ENCODE assay signal across 8 cellular contexts in genomic region chr17:80455784-80456183, GRCh38. TPM values are rescaled to one million over a fixed set of nuclear protein-coding genes. Genes with fewer than 3 reads are reported as not detected.
DNase-seq lines count a peak whose midpoint lies in the region; ATAC-seq and TF ChIP-seq lines count a peak whose summit lies in the region.

No MANE protein-coding gene starts in this region.

- H3K4me1 ChIP-seq in iPS-18a (ENCODE audit: control insufficient read depth, low read depth, low read length), result peaks cover 3% of the 10 kb centered on the region
- H3K4me1 ChIP-seq in thoracic aorta (ENCODE audit: control insufficient read depth in 1 of 2, low read depth in 2 of 2), result peaks cover 10 to 21% of the 10 kb centered on the region in 2 donors

- peaks cover 20% of the 10 kb centered on the region for H3K4me1 Mint-ChIP-seq in activated T-cell treated with anti-CD3 and anti-CD28 coated beads, Interleukin-2, amount 50 U/mL, for 4 hours (ENCODE audit: low read depth)
- H3K4me1 Mint-ChIP-seq in activated B cell treated with CpG ODN at 0.5 μM for 24 hours, result peaks cover 15% of the 10 kb centered on the region

- CTCF ChIA-PET in activated B cell treated with CpG ODN at 0.5 μM for 24 hours (lab: Charles Lee), result no interaction called here

- H3K36me3 Mint-ChIP-seq in activated T-cell treated with anti-CD3 and anti-CD28 coated beads, Interleukin-2, amount 50 U/mL, for 4 hours (ENCODE audit: insufficient read depth), result no peaks in the 10 kb centered on the region
- peaks cover 6% of the 10 kb centered on the region for H3K36me3 Mint-ChIP-seq in activated B cell treated with CpG ODN at 0.5 μM for 24 hours (ENCODE audit: low read depth)

- H3K9me3 ChIP-seq in iPS-18a (ENCODE audit: control insufficient read depth, low read depth, low read length) (no peaks in the 10 kb centered on the region), thoracic aorta (no peaks in the 10 kb centered on the region)

- DNase-seq in activated T-cell treated with anti-CD3 and anti-CD28 coated beads, Interleukin-2, amount 50 U/mL, for 4 hours, result no peak
- DNase-seq in activated T-cell treated with anti-CD3 and anti-CD28 coated beads for 4 hours (no peak), activated B cell treated with CpG ODN at 0.5 μM for 24 hours (no peak), thoracic aorta (ENCODE audit: low spot score) (no peak), SIG-M5 treated with dmso at 0.1 percent for 504 hours (lab: John Stamatoyannopoulos, UW; ENCODE audit: unreplicated experiment) (no peak), pons (ENCODE audit: low spot score) (no peak)

- peak overlapping the region; percentile 77 for H3K27ac Mint-ChIP-seq in activated B cell treated with CpG ODN at 0.5 μM for 24 hours

- H3K4me3 ChIP-seq in iPS-18a (ENCODE audit: low read length) (peak overlapping the region; percentile 87), thoracic aorta (peak overlapping the region; percentile 93)

- intact Hi-C loops in activated B cell treated with CpG ODN at 0.5 μM for 24 hours (cut with micrococcal nuclease), result loop anchor here (1.0 kb wide), 3 partner anchors 40 to 534 kb away; partner anchors contain the start of genes ENDOV and RPTOR

- H3K27me3 Mint-ChIP-seq in activated T-cell treated with anti-CD3 and anti-CD28 coated beads, Interleukin-2, amount 50 U/mL, for 4 hours (ENCODE audit: low read depth), result peaks cover 15% of the 10 kb centered on the region
- peaks cover 34% of the 10 kb centered on the region for H3K27me3 Mint-ChIP-seq in activated B cell treated with CpG ODN at 0.5 μM for 24 hours

- POLR2A ChIA-PET in activated B cell treated with CpG ODN at 0.5 μM for 24 hours (lab: Charles Lee), result interaction anchor here (0.6 to 3.0 kb wide), 9 partner anchors 18 to 1396 kb away, joined by 3 to 24 read pairs (median 9); partner anchors contain the start of genes ACTG1, ENDOV and GAA

- peaks cover 27% of the 10 kb centered on the region for H3K27me3 ChIP-seq in iPS-18a (ENCODE audit: control insufficient read depth, insufficient read depth, low read length)
- no peaks in the 10 kb centered on the region for H3K27me3 ChIP-seq in thoracic aorta (replicated peaks; ENCODE audit: insufficient read depth)

- H3K36me3 ChIP-seq in iPS-18a (ENCODE audit: control insufficient read depth, low read depth, low read length) (no peaks in the 10 kb centered on the region), thoracic aorta (no peaks in the 10 kb centered on the region)

- TF ChIP-seq CTCF in activated B cell treated with CpG ODN at 0.5 μM for 24 hours (IDR thresholded peaks at IDR 0.05) (no peak), thoracic aorta (IDR thresholded peaks at IDR 0.05) (no peak)

- H3K27ac ChIP-seq in iPS-18a (ENCODE audit: low read length) (no peak overlapping the region), thoracic aorta (peak overlapping the region; percentile 99)

- H3K9ac ChIP-seq in iPS-18a (ENCODE audit: low read length), result peak overlapping the region; percentile 93

- ATAC-seq in activated T-cell treated with anti-CD3 and anti-CD28 coated beads, Interleukin-2, amount 50 U/mL, for 4 hours, result no peak
- ATAC-seq in activated B cell treated with CpG ODN at 0.5 μM for 24 hours (ENCODE audit: low read depth) (no peak), thoracic aorta (ENCODE audit: insufficient number of reproducible peaks, low FRiP score, low read depth) (no peak), GM21360 (IDR thresholded peaks at IDR 0.05; ENCODE audit: unreplicated experiment) (no peak)

- peak overlapping the region; percentile 95 for H3K4me3 Mint-ChIP-seq in activated T-cell treated with anti-CD3 and anti-CD28 coated beads, Interleukin-2, amount 50 U/mL, for 4 hours
- H3K4me3 Mint-ChIP-seq in activated B cell treated with CpG ODN at 0.5 μM for 24 hours, result peak overlapping the region; percentile 92

- no peaks in the 10 kb centered on the region for H3K9me3 Mint-ChIP-seq in activated T-cell treated with anti-CD3 and anti-CD28 coated beads, Interleukin-2, amount 50 U/mL, for 4 hours
- H3K9me3 Mint-ChIP-seq in activated B cell treated with CpG ODN at 0.5 μM for 24 hours, result no peaks in the 10 kb centered on the region

RNA-seq across cellular contexts. Expression of gene NPTX1, which starts 20.6 kb away (rescaled TPM):
- 10 to 100 TPM; 14.0 to 22.2 (median 21.4) TPM for total RNA-seq in activated T-cell treated with anti-CD3 and anti-CD28 coated beads, Interleukin-2, amount 50 U/mL, for 4 hours
- total RNA-seq in activated B cell treated with CpG ODN at 0.5 μM for 24 hours (0.20 and 0.22 TPM in 2 replicates), thoracic aorta (under 1 TPM; 0.56 to 0.68 TPM)

RNA-seq across cellular contexts. Expression of gene ENDOV, which starts 40.8 kb away (rescaled TPM):
- 10 to 100 TPM; 11.2 to 12.9 (median 12.4) TPM for total RNA-seq in activated T-cell treated with anti-CD3 and anti-CD28 coated beads, Interleukin-2, amount 50 U/mL, for 4 hours
- total RNA-seq in activated B cell treated with CpG ODN at 0.5 μM for 24 hours (26.8 and 28.1 TPM in 2 replicates), thoracic aorta (10 to 100 TPM; 27.3 to 46.7 TPM)

Comparison
In these comparisons a context has a peak if more than half of its experiments do, and no peak if none do; other contexts are left out.
1. RNA of gene NPTX1, which starts 20.6 kb away (total RNA-seq): 14.0 to 22.2 TPM in activated T-cell treated with anti-CD3 and anti-CD28 coated beads, Interleukin-2, amount 50 U/mL, for 4 hours; 0.56 to 0.68 TPM in thoracic aorta and 0.20 to 0.22 TPM in activated B cell treated with CpG ODN at 0.5 μM for 24 hours; every median in the first group is over 4 times any median in the second.